11 cellular contexts compared by ENCODE assay signal in genomic region chr16:75644240-75645012, GRCh38. TPM values are rescaled to one million over a fixed set of nuclear protein-coding genes. Genes with fewer than 3 reads are reported as not detected.
DNase-seq lines count a peak whose midpoint lies in the region; ATAC-seq and TF ChIP-seq lines count a peak whose summit lies in the region.
"Had no signal": no experiment of that assay in that cellular context is flagged by ENCODE, and none has a peak within 500 bp of the region (broad histone marks: within the 10 kb centered on the region; RNA-seq: fewer than 3 reads in every experiment).

No MANE protein-coding gene starts in this region.

- H3K27ac ChIP-seq in DND-41 (ENCODE audit: low read length) (no peak overlapping the region), vagina (no peak overlapping the region)
- H3K27ac ChIP-seq: parathyroid adenoma had no signal

- no peaks in the 10 kb centered on the region for H3K27me3 Mint-ChIP-seq in activated naive CD8-positive, alpha-beta T cell treated with anti-CD3 and anti-CD28 coated beads, Interleukin-2, amount 10 ng/mL, durations not matched to agents 7 days and 5 days
- H3K27me3 Mint-ChIP-seq in natural killer cell treated with Interleukin-12 subunit alpha and Interleukin-12 subunit beta and Interleukin-15 and Interleukin-18, amount 100 ng/mL, for 72 hours: no peaks in the 10 kb centered on the region

- peak overlapping the region; percentile 84 for H3K27ac Mint-ChIP-seq in activated naive CD8-positive, alpha-beta T cell treated with anti-CD3 and anti-CD28 coated beads, Interleukin-2, amount 10 ng/mL, durations not matched to agents 7 days and 5 days
- peak overlapping the region; percentile 59 to 75 for H3K27ac Mint-ChIP-seq in natural killer cell treated with Interleukin-12 subunit alpha and Interleukin-12 subunit beta and Interleukin-15 and Interleukin-18, amount 100 ng/mL, for 72 hours

- ATAC-seq in DND-41 (ENCODE audit: insufficient read depth, low read depth) (no peak), SK-N-SH treated with all-trans-retinoic acid at 6 μM for 48 hours (no peak)
- ATAC-seq in activated naive CD8-positive, alpha-beta T cell treated with anti-CD3 and anti-CD28 coated beads, Interleukin-2, amount 10 ng/mL, durations not matched to agents 7 days and 5 days (ENCODE audit: low read depth): no peak
- no peak for ATAC-seq in natural killer cell treated with Interleukin-12 subunit alpha and Interleukin-12 subunit beta and Interleukin-15 and Interleukin-18, amount 100 ng/mL, for 72 hours

- DNase-seq in DND-41: no peak
- no peak for DNase-seq in LNCaP clone FGC (ENCODE audit: low read depth)
- no peak for DNase-seq in activated naive CD8-positive, alpha-beta T cell treated with anti-CD3 and anti-CD28 coated beads, Interleukin-2, amount 10 ng/mL, durations not matched to agents 7 days and 5 days
- no peak for DNase-seq in natural killer cell treated with Interleukin-12 subunit alpha and Interleukin-12 subunit beta and Interleukin-15 and Interleukin-18, amount 100 ng/mL, for 72 hours (ENCODE audit: low spot score)
- DNase-seq in KBM-7: no peak
- no peak for DNase-seq in vagina (ENCODE audit: extremely low spot score in 2 of 2)
- DNase-seq: kidney; stimulated activated CD4-positive, alpha-beta T cell treated with anti-CD3 and anti-CD28 coated beads, Interleukin-4, amount 100 ng/mL, for 4 hours had no signal

- H3K9me3 ChIP-seq in DND-41 (ENCODE audit: insufficient read depth, low read length, severe bottlenecking) (no peaks in the 10 kb centered on the region), vagina (no peaks in the 10 kb centered on the region)

- peaks cover 34% of the 10 kb centered on the region for H3K4me1 ChIP-seq in DND-41 (ENCODE audit: insufficient read depth, low read length)
- peaks cover 38% of the 10 kb centered on the region for H3K4me1 ChIP-seq in vagina

- no peak overlapping the region for H3K9ac ChIP-seq in DND-41 (ENCODE audit: low read depth, low read length)
- H3K9ac ChIP-seq: parathyroid adenoma had no signal

- no peak overlapping the region for H3K4me3 ChIP-seq in DND-41 (ENCODE audit: low read depth in 1 of 2, low read length in 2 of 2)
- H3K4me3 ChIP-seq in LNCaP clone FGC (ENCODE audit: low read depth, low read length): no peak overlapping the region
- H3K4me3 ChIP-seq in vagina: no peak overlapping the region

- peak overlapping the region; percentile 78 for H3K4me3 Mint-ChIP-seq in activated naive CD8-positive, alpha-beta T cell treated with anti-CD3 and anti-CD28 coated beads, Interleukin-2, amount 10 ng/mL, durations not matched to agents 7 days and 5 days
- H3K4me3 Mint-ChIP-seq in natural killer cell treated with Interleukin-12 subunit alpha and Interleukin-12 subunit beta and Interleukin-15 and Interleukin-18, amount 100 ng/mL, for 72 hours: peak overlapping the region; percentile 97

- H3K27me3 ChIP-seq in DND-41 (ENCODE audit: insufficient read depth, low read length, poor library complexity) (no peaks in the 10 kb centered on the region), vagina (no peaks in the 10 kb centered on the region)

- TF ChIP-seq CTCF in DND-41 (IDR thresholded peaks at IDR 0.05; ENCODE audit: borderline replicate concordance, extremely low read depth, low read length, poor library complexity, severe bottlenecking) (no peak), LNCaP clone FGC (IDR thresholded peaks at IDR 0.05; ENCODE audit: control insufficient read depth, extremely low read depth, insufficient read depth) (peak; percentile 41; the same call in 1 of the 2 replicates), vagina (IDR thresholded peaks at IDR 0.05) (no peak)

- H2AFZ ChIP-seq in DND-41 (ENCODE audit: low read depth, low read length): no peak overlapping the region
- H2AFZ ChIP-seq: parathyroid adenoma had no signal

- H3K4me2 ChIP-seq in DND-41 (ENCODE audit: insufficient read depth, low read length): peak overlapping the region; percentile 99; the same call in 1 of the 2 replicates

- TF ChIP-seq POLR2A in vagina (IDR thresholded peaks at IDR 0.05): no peak

- peaks cover 92% of the 10 kb centered on the region for H3K79me2 ChIP-seq in DND-41 (ENCODE audit: insufficient read depth, low read length)

- in situ Hi-C loops in KBM-7 (cut with MboI; ENCODE audit: low pct_unique_long_range_greater_than_20kb, low sequenced_read_pairs): no loop called here

- H3K36me3 ChIP-seq in DND-41 (ENCODE audit: insufficient read depth, low read length): peaks cover 66% of the 10 kb centered on the region
- H3K36me3 ChIP-seq in vagina: peaks cover 0 to 30% of the 10 kb centered on the region in 2 donors

- POLR2A ChIA-PET in activated naive CD8-positive, alpha-beta T cell treated with anti-CD3 and anti-CD28 coated beads, Interleukin-2, amount 10 ng/mL, durations not matched to agents 7 days and 5 days (lab: Charles Lee): interaction anchor here (1.1 kb wide), 1 partner anchor 22 kb away, joined by 6 read pairs; the partner anchor contains the start of gene ADAT1

- H3K4me1 Mint-ChIP-seq in activated naive CD8-positive, alpha-beta T cell treated with anti-CD3 and anti-CD28 coated beads, Interleukin-2, amount 10 ng/mL, durations not matched to agents 7 days and 5 days: peaks cover 35% of the 10 kb centered on the region
- peaks cover 25 to 31% of the 10 kb centered on the region in 2 donors for H3K4me1 Mint-ChIP-seq in natural killer cell treated with Interleukin-12 subunit alpha and Interleukin-12 subunit beta and Interleukin-15 and Interleukin-18, amount 100 ng/mL, for 72 hours (ENCODE audit: low read depth in 2 of 2)

- intact Hi-C loops in vagina (cut with DNase I): no loop called here

- H3K9me3 Mint-ChIP-seq in activated naive CD8-positive, alpha-beta T cell treated with anti-CD3 and anti-CD28 coated beads, Interleukin-2, amount 10 ng/mL, durations not matched to agents 7 days and 5 days: no peaks in the 10 kb centered on the region
- no peaks in the 10 kb centered on the region for H3K9me3 Mint-ChIP-seq in natural killer cell treated with Interleukin-12 subunit alpha and Interleukin-12 subunit beta and Interleukin-15 and Interleukin-18, amount 100 ng/mL, for 72 hours

- peaks cover 45% of the 10 kb centered on the region for H4K20me1 ChIP-seq in DND-41 (ENCODE audit: insufficient read depth, low read length)

- H3K36me3 Mint-ChIP-seq in activated naive CD8-positive, alpha-beta T cell treated with anti-CD3 and anti-CD28 coated beads, Interleukin-2, amount 10 ng/mL, durations not matched to agents 7 days and 5 days: peaks cover 20% of the 10 kb centered on the region
- H3K36me3 Mint-ChIP-seq in natural killer cell treated with Interleukin-12 subunit alpha and Interleukin-12 subunit beta and Interleukin-15 and Interleukin-18, amount 100 ng/mL, for 72 hours: peaks cover 24% of the 10 kb centered on the region

TF ChIP-seq in SK-N-SH treated with all-trans-retinoic acid at 6 μM for 48 hours, 23 proteins besides CTCF, POLR2A, EP300 and RAD21 (continues in another document):
- TF ChIP-seq SNAI2 (CRISPR knock-in tag; IDR thresholded peaks at IDR 0.05) (no peak), GLIS3 (CRISPR knock-in tag; IDR thresholded peaks at IDR 0.05) (no peak), ZNF70 (CRISPR knock-in tag; IDR thresholded peaks at IDR 0.05) (no peak), ESRRG (CRISPR knock-in tag; IDR thresholded peaks at IDR 0.05) (no peak), ZNF565 (CRISPR knock-in tag; conservative IDR thresholded peaks at IDR 0.05; ENCODE audit: low read depth) (no peak), TCF4 (CRISPR knock-in tag; IDR thresholded peaks at IDR 0.05; ENCODE audit: borderline replicate concordance) (no peak), ZC3H10 (CRISPR knock-in tag; IDR thresholded peaks at IDR 0.05) (no peak), ARNTL (CRISPR knock-in tag; IDR thresholded peaks at IDR 0.05; ENCODE audit: borderline replicate concordance, low read depth) (no peak)
- TF ChIP-seq, protein P1, sequence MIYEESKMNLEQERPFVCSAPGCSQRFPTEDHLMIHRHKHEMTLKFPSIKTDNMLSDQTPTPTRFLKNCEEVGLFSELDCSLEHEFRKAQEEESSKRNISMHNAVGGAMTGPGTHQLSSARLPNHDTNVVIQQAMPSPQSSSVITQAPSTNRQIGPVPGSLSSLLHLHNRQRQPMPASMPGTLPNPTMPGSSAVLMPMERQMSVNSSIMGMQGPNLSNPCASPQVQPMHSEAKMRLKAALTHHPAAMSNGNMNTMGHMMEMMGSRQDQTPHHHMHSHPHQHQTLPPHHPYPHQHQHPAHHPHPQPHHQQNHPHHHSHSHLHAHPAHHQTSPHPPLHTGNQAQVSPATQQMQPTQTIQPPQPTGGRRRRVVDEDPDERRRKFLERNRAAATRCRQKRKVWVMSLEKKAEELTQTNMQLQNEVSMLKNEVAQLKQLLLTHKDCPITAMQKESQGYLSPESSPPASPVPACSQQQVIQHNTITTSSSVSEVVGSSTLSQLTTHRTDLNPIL (CRISPR knock-in tag; IDR thresholded peaks at IDR 0.05; ENCODE audit: low read depth): no peak

RNA-seq across cellular contexts. Expression of gene KARS1, which starts 3.0 kb away (rescaled TPM):
- total RNA-seq in activated naive CD8-positive, alpha-beta T cell treated with anti-CD3 and anti-CD28 coated beads, Interleukin-2, amount 10 ng/mL, durations not matched to agents 7 days and 5 days: 100 to 1,000 TPM; 173 to 175 TPM
- total RNA-seq in natural killer cell treated with Interleukin-12 subunit alpha and Interleukin-12 subunit beta and Interleukin-15 and Interleukin-18, amount 100 ng/mL, for 72 hours: 100 to 1,000 TPM; 198 to 239 TPM
- 82.0 TPM for total RNA-seq in vagina

RNA-seq across cellular contexts. Expression of gene TERF2IP, which starts 3.1 kb away (rescaled TPM):
- 10 to 100 TPM; 78.6 to 79.4 TPM for total RNA-seq in activated naive CD8-positive, alpha-beta T cell treated with anti-CD3 and anti-CD28 coated beads, Interleukin-2, amount 10 ng/mL, durations not matched to agents 7 days and 5 days
- total RNA-seq in natural killer cell treated with Interleukin-12 subunit alpha and Interleukin-12 subunit beta and Interleukin-15 and Interleukin-18, amount 100 ng/mL, for 72 hours: 100 to 1,000 TPM in 1 of 2 donors, 10 to 100 TPM in 1; 77.9 to 116 TPM
- 65.1 TPM for total RNA-seq in vagina

RNA-seq across cellular contexts. Expression of gene ADAT1, which starts 21.3 kb away (rescaled TPM):
- 10 to 100 TPM; 66.1 to 72.1 TPM for total RNA-seq in activated naive CD8-positive, alpha-beta T cell treated with anti-CD3 and anti-CD28 coated beads, Interleukin-2, amount 10 ng/mL, durations not matched to agents 7 days and 5 days
- total RNA-seq in natural killer cell treated with Interleukin-12 subunit alpha and Interleukin-12 subunit beta and Interleukin-15 and Interleukin-18, amount 100 ng/mL, for 72 hours: 10 to 100 TPM; 41.3 to 64.2 TPM
- total RNA-seq in vagina: 44.4 TPM

RNA-seq across cellular contexts. Expression of gene CPHXL2, which starts 32.4 kb away (rescaled TPM):
- total RNA-seq in activated naive CD8-positive, alpha-beta T cell treated with anti-CD3 and anti-CD28 coated beads, Interleukin-2, amount 10 ng/mL, durations not matched to agents 7 days and 5 days: not detected
- not detected for total RNA-seq in natural killer cell treated with Interleukin-12 subunit alpha and Interleukin-12 subunit beta and Interleukin-15 and Interleukin-18, amount 100 ng/mL, for 72 hours
- total RNA-seq in vagina: not detected
- total RNA-seq: kidney, NCI-H460 had no signal

RNA-seq across cellular contexts. Expression of gene DUXB, which starts 56.8 kb away (rescaled TPM):
- not detected for total RNA-seq in activated naive CD8-positive, alpha-beta T cell treated with anti-CD3 and anti-CD28 coated beads, Interleukin-2, amount 10 ng/mL, durations not matched to agents 7 days and 5 days
- not detected for total RNA-seq in natural killer cell treated with Interleukin-12 subunit alpha and Interleukin-12 subunit beta and Interleukin-15 and Interleukin-18, amount 100 ng/mL, for 72 hours
- not detected for total RNA-seq in vagina
- total RNA-seq: kidney, NCI-H460 had no signal
